In genomic region chr4:84932462-84932861, GRCh38 we compare ENCODE assay signal across 25 cellular contexts.
"Had no signal": no experiment of that assay in that cellular context is flagged by ENCODE, and none has a peak within 500 bp of the region (broad histone marks: within the 10 kb centered on the region; RNA-seq: fewer than 3 reads in every experiment).

No MANE protein-coding gene starts in this region.

- H3K4me3 ChIP-seq: hepatocyte, left lung, lung, ovary, psoas muscle, right atrium auricular region, upper lobe of left lung had no signal

- ATAC-seq: activated CD4-positive, CD25-positive, alpha-beta regulatory T cell treated with anti-CD3 and anti-CD28 coated beads, Interleukin-2, amount 50 U/mL, for 24 hours; activated CD8-positive, alpha-beta memory T cell treated with anti-CD3 and anti-CD28 coated beads, Interleukin-2, amount 10 ng/mL, durations not matched to agents 7 days and 5 days; activated CD8-positive, alpha-beta T cell treated with anti-CD3 and anti-CD28 coated beads for 36 hours; left lung; naive thymus-derived CD8-positive, alpha-beta T cell; psoas muscle; stimulated activated naive CD8-positive, alpha-beta T cell treated with anti-CD3 and anti-CD28 coated beads, Interleukin-15, Interleukin-2, amounts not matched to agents 100 U/mL and 50 U/mL, for 24 hours; T-helper 17 cell had no signal

- H3K9me3 ChIP-seq: left lung, ovary, psoas muscle, right atrium auricular region, upper lobe of left lung had no signal

- H3K27me3 ChIP-seq: brain microvascular endothelial cell, hepatocyte, left lung, ovary, right atrium auricular region, upper lobe of left lung had no signal

- H3K36me3 ChIP-seq: ovary had no signal

- DNase-seq: activated CD4-positive, alpha-beta T cell treated with anti-CD3 and anti-CD28 coated beads, Interleukin-2, amount 10 ng/mL, durations not matched to agents 24 days and 14 days; activated CD8-positive, alpha-beta memory T cell treated with anti-CD3 and anti-CD28 coated beads, Interleukin-2, amount 10 ng/mL, durations not matched to agents 7 days and 5 days; activated CD8-positive, alpha-beta T cell treated with anti-CD3 and anti-CD28 coated beads for 36 hours; activated gamma-delta T cell; activated naive CD4-positive, alpha-beta T cell treated with anti-CD3 and anti-CD28 coated beads, Interleukin-2, amount 50 U/mL, for 16 hours; activated T-cell treated with anti-CD3 and anti-CD28 coated beads for 4 hours; aorta; brain microvascular endothelial cell; caudate nucleus; effector CD8-positive, alpha-beta T cell; foreskin melanocyte; immature natural killer cell; kidney glomerular epithelial cell; left lung; naive thymus-derived CD8-positive, alpha-beta T cell; ovary; psoas muscle; stimulated activated CD4-positive, alpha-beta T cell treated with anti-CD3 and anti-CD28 coated beads, Interleukin-4, amount 100 ng/mL, for 24 hours; stimulated activated naive CD8-positive, alpha-beta T cell treated with anti-CD3 and anti-CD28 coated beads, Interleukin-15, Interleukin-2, amounts not matched to agents 100 U/mL and 50 U/mL, for 24 hours; T-helper 17 cell; upper lobe of left lung had no signal

- H3K27ac ChIP-seq: brain microvascular endothelial cell, hepatocyte, left lung, ovary, psoas muscle, right atrium auricular region, upper lobe of left lung had no signal
